Comparison of ENCODE assay signal across 11 cellular contexts in the genomic region with DNA sequence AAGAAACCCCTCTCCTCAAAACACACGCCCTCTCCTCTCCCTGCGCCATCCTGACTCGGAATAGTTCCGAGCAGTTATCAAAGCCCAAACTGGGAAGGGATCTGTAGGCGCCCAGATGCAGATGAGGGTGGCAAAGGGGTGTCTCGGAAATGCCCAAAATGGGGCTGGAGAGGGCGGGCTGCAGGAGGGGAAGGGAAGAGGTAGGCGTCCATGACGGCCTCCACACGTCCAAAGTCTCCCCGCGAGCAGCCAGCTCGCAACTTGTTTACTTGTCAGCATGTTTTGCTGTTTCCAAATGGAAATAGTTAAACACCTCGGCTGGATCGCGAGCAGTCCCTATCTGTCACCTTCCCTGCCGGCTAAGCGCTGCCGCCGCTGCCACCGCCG. TPM values are rescaled to one million over a fixed set of nuclear protein-coding genes. Genes with fewer than 3 reads are reported as not detected.
A peak's percentile ranks its signal among the peaks of the same experiment; 100 is the strongest.
DNase-seq lines count a peak whose midpoint lies in the region; ATAC-seq and TF ChIP-seq lines count a peak whose summit lies in the region.
"Had no signal": no experiment of that assay in that cellular context is flagged by ENCODE, and none has a peak within 500 bp of the region (broad histone marks: within the 10 kb centered on the region; RNA-seq: fewer than 3 reads in every experiment).

No MANE protein-coding gene starts in this region.

- H3K4me3 ChIP-seq in astrocyte of the cerebellum (ENCODE audit: low read depth, low read length) = peak overlapping the region; percentile 44
- H3K4me3 ChIP-seq in mesendoderm (ENCODE audit: low read length) = no peak overlapping the region
- H3K4me3 ChIP-seq in thoracic aorta = peak overlapping the region; percentile 75

- in situ Hi-C loops in astrocyte of the cerebellum (cut with HindIII; ENCODE audit: low sequenced_read_pairs) = no loop called here
- in situ Hi-C loops in GM13977 (cut with MboI; ENCODE audit: low pct_unique_long_range_greater_than_20kb, low sequenced_read_pairs, unreplicated experiment) = no loop called here

- peak; percentile 8 to 12 for DNase-seq in activated T-cell treated with anti-CD3 and anti-CD28 coated beads, Interleukin-2, amount 50 U/mL, for 72 hours
- DNase-seq in activated T-cell treated with anti-CD3 and anti-CD28 coated beads for 4 hours = no peak
- no peak for DNase-seq in astrocyte of the cerebellum (ENCODE audit: low read depth)
- peak; percentile 29 for DNase-seq in mesendoderm
- no peak for DNase-seq in thoracic aorta (ENCODE audit: low spot score)
- no peak for DNase-seq in GM13977 (ENCODE audit: low spot score)
- no peak for DNase-seq in SIG-M5 (lab: John Stamatoyannopoulos, UW)
- DNase-seq: kidney had no signal

- H2BK15ac ChIP-seq in mesendoderm (replicated peaks; ENCODE audit: low read depth) = no peak overlapping the region

- H3K4me2 ChIP-seq in mesendoderm (ENCODE audit: low read length) = peak overlapping the region; percentile 19

- peaks cover 0 to 2% of the 10 kb centered on the region in 2 donors for H3K36me3 Mint-ChIP-seq in activated T-cell treated with anti-CD3 and anti-CD28 coated beads, Interleukin-2, amount 50 U/mL, for 72 hours (ENCODE audit: insufficient read depth in 2 of 2)

- H3K9me3 Mint-ChIP-seq in activated T-cell treated with anti-CD3 and anti-CD28 coated beads, Interleukin-2, amount 50 U/mL, for 72 hours = no peaks in the 10 kb centered on the region
- H3K9me3 Mint-ChIP-seq: dendritic cell treated with granulocyte-macrophage colony-stimulating factor and Interleukin-4, amounts not matched to agents 40 ng/mL and 50 ng/mL, for 4 days had no signal

- H2AK5ac ChIP-seq in mesendoderm (ENCODE audit: low read length) = no peak overlapping the region

- no peak overlapping the region for H3K18ac ChIP-seq in mesendoderm (ENCODE audit: low read length)

- peaks cover 33% of the 10 kb centered on the region for H3K4me1 Mint-ChIP-seq in activated T-cell treated with anti-CD3 and anti-CD28 coated beads, Interleukin-2, amount 50 U/mL, for 72 hours (ENCODE audit: low read depth)

- H4K8ac ChIP-seq in mesendoderm (ENCODE audit: low read depth, low read length) = no peak overlapping the region

- WGBS in mesendoderm (ENCODE audit: extremely low coverage, insufficient coverage, low lambda C conversion rate) = no CpG with 5 or more reads among the region's 22 CpGs

- H3K27me3 ChIP-seq in mesendoderm (ENCODE audit: insufficient read depth, low read length, poor library complexity) = peaks cover 21% of the 10 kb centered on the region
- H3K27me3 ChIP-seq in thoracic aorta (replicated peaks; ENCODE audit: insufficient read depth) = no peaks in the 10 kb centered on the region

- peaks cover 72% of the 10 kb centered on the region for H3K27me3 Mint-ChIP-seq in activated T-cell treated with anti-CD3 and anti-CD28 coated beads, Interleukin-2, amount 50 U/mL, for 72 hours (ENCODE audit: low read depth)

- H2BK5ac ChIP-seq in mesendoderm (ENCODE audit: low read length) = no peak overlapping the region

- no peak for ATAC-seq in activated T-cell treated with anti-CD3 and anti-CD28 coated beads, Interleukin-2, amount 50 U/mL, for 72 hours (replicated peaks in 1 of 2)
- ATAC-seq in thoracic aorta (ENCODE audit: insufficient number of reproducible peaks, low FRiP score, low read depth) = no peak
- ATAC-seq in GM21367 (IDR thresholded peaks at IDR 0.05; ENCODE audit: unreplicated experiment) = no peak

- H3K4ac ChIP-seq in mesendoderm (ENCODE audit: low read depth, low read length) = no peak overlapping the region

- H3K4me1 ChIP-seq in mesendoderm (ENCODE audit: control insufficient read depth, low read depth, low read length) (no peaks in the 10 kb centered on the region), thoracic aorta (ENCODE audit: control insufficient read depth in 1 of 2, low read depth in 2 of 2) (peaks cover 4 to 56% of the 10 kb centered on the region in 2 donors)

- H3K79me1 ChIP-seq in mesendoderm (ENCODE audit: low read length) = no peaks in the 10 kb centered on the region

- no peaks in the 10 kb centered on the region for H3K9me3 ChIP-seq in thoracic aorta

- no peaks in the 10 kb centered on the region for H3K36me3 ChIP-seq in mesendoderm (ENCODE audit: control insufficient read depth, insufficient read depth, low read length)
- no peaks in the 10 kb centered on the region for H3K36me3 ChIP-seq in thoracic aorta

- peak overlapping the region; percentile 1 for H3K23ac ChIP-seq in mesendoderm (ENCODE audit: low read length)

- no peak overlapping the region for H2BK120ac ChIP-seq in mesendoderm (ENCODE audit: low read depth, low read length)

- H3K4me3 Mint-ChIP-seq in activated T-cell treated with anti-CD3 and anti-CD28 coated beads, Interleukin-2, amount 50 U/mL, for 72 hours = peak overlapping the region; percentile 75 to 78
- H3K4me3 Mint-ChIP-seq: dendritic cell treated with granulocyte-macrophage colony-stimulating factor and Interleukin-4, amounts not matched to agents 40 ng/mL and 50 ng/mL, for 4 days had no signal

- H3K56ac ChIP-seq in mesendoderm (ENCODE audit: low read length) = peak overlapping the region; percentile 60

- H3K27ac ChIP-seq in mesendoderm (ENCODE audit: low read depth, low read length) = no peak overlapping the region
- H3K27ac ChIP-seq in thoracic aorta = peak overlapping the region; percentile 76 to 94

- no peaks in the 10 kb centered on the region for H3K79me2 ChIP-seq in mesendoderm (ENCODE audit: control insufficient read depth, insufficient read depth, low read length)

- no peak overlapping the region for H3K9ac ChIP-seq in mesendoderm (ENCODE audit: low read length)

- H4K5ac ChIP-seq in mesendoderm (ENCODE audit: low read length) = no peak overlapping the region

- H3K27ac Mint-ChIP-seq in activated T-cell treated with anti-CD3 and anti-CD28 coated beads, Interleukin-2, amount 50 U/mL, for 72 hours = no peak overlapping the region
- H3K27ac Mint-ChIP-seq: dendritic cell treated with granulocyte-macrophage colony-stimulating factor and Interleukin-4, amounts not matched to agents 40 ng/mL and 50 ng/mL, for 4 days had no signal

- TF ChIP-seq CTCF in astrocyte of the cerebellum (IDR thresholded peaks at IDR 0.05; ENCODE audit: low read depth, low read length, missing control alignments) = no peak
- TF ChIP-seq CTCF in thoracic aorta (IDR thresholded peaks at IDR 0.05) = no peak
- no peak for TF ChIP-seq CTCF in GM13977 (IDR thresholded peaks at IDR 0.05; ENCODE audit: extremely low read depth, insufficient read depth, missing control alignments)

RNA-seq across cellular contexts. Expression of a gene that starts 1.4 kb away (rescaled TPM):
- 1 to 10 TPM; 4.2 to 8.9 TPM for total RNA-seq in activated T-cell treated with anti-CD3 and anti-CD28 coated beads, Interleukin-2, amount 50 U/mL, for 72 hours
- polyA plus RNA-seq in mesendoderm (2013, experiment 1 of 2) = 0.58 TPM
- 0.55 TPM for polyA plus RNA-seq in mesendoderm (2013, experiment 2 of 2)
- 10 to 100 TPM; 84.9 to 87.3 TPM for total RNA-seq in thoracic aorta
- total RNA-seq: activated CD8-positive, alpha-beta memory T cell treated with anti-CD3 and anti-CD28 coated beads for 36 hours had no signal

Comparison
In these comparisons a context has a peak if more than half of its experiments do, and no peak if none do; other contexts are left out.
1. DNase-seq: peak in activated T-cell treated with anti-CD3 and anti-CD28 coated beads, Interleukin-2, amount 50 U/mL, for 72 hours (2 of 2) and mesendoderm (single experiment); none in activated T-cell treated with anti-CD3 and anti-CD28 coated beads for 4 hours (single experiment), astrocyte of the cerebellum (single experiment), thoracic aorta (single experiment), GM13977 (single experiment) and SIG-M5 (single experiment).
2. RNA of a gene that starts 1.4 kb away (total RNA-seq): 84.9 to 87.3 TPM in thoracic aorta; 4.2 to 8.9 TPM in activated T-cell treated with anti-CD3 and anti-CD28 coated beads, Interleukin-2, amount 50 U/mL, for 72 hours; every median in the first group is over 4 times any median in the second.